8 cellular contexts compared by ENCODE assay signal in genomic region chr18:12702221-12703095, GRCh38. TPM values are rescaled to one million over a fixed set of nuclear protein-coding genes. Genes with fewer than 3 reads are reported as not detected.
DNase-seq lines count a peak whose midpoint lies in the region; ATAC-seq, FAIRE-seq and TF ChIP-seq lines count a peak whose summit lies in the region.

Gene CEP76 (minus strand): TSS chr18:12702723. CDS start chr18:12702548, 175 bp downstream.
Gene PSMG2 (plus strand): TSS chr18:12703042. CDS start chr18:12703108, 66 bp downstream.

- H3K36me3 ChIP-seq in NT2/D1 (ENCODE audit: insufficient read depth, insufficient read length, low read length) (peaks cover 47% of the 10 kb centered on the region), H1 (ENCODE audit: control insufficient read depth in 2 of 4, insufficient read depth in 4 of 4, low read length in 3 of 4) (peaks cover 0 to 24% (median 13%) of the 10 kb centered on the region in 4 experiments; a peak in 6 of 8 replicates)

- H2BK5ac ChIP-seq in H1 (ENCODE audit: low read depth, low read length): peak within 1 kb of the TSS; percentile 98

- TF ChIP-seq POLR2A in H1 (IDR thresholded peaks at IDR 0.05; ENCODE audit: control extremely low read depth in 1 of 2, low read depth in 2 of 2, low read length in 2 of 2): peak; percentile 28 to 95

- H3K27ac ChIP-seq in H1 (ENCODE audit: low read depth, low read length): peak within 1 kb of the TSS; percentile 98

- POLR2A ChIA-PET in H1 (lab: Charles Lee; ENCODE audit: partially characterized antibody): interaction anchor here (0.7 to 3.9 kb wide), 24 partner anchors 9 to 415 kb away, joined by 3 to 25 read pairs (median 4); partner anchors contain the start of genes AFG3L2 and CEP192

- no peak within 1 kb of the TSS for H3K14ac ChIP-seq in H1 (ENCODE audit: insufficient read length)

- H2BK20ac ChIP-seq in H1 (ENCODE audit: low read length): no peak within 1 kb of the TSS

- peak within 1 kb of the TSS; percentile 67 to 95 for H3K4me2 ChIP-seq in H1 (ENCODE audit: insufficient read depth in 1 of 2, low read depth in 2 of 2, low read length in 2 of 2)

- no peak for FAIRE-seq in H1 (lab: Jason Lieb, UNC)

- peak; percentile 75 for ATAC-seq in GM19467 (IDR thresholded peaks at IDR 0.05; ENCODE audit: unreplicated experiment)

- no peaks in the 10 kb centered on the region for H4K20me1 ChIP-seq in H1 (replicated peaks in 1 of 2; ENCODE audit: control insufficient read depth in 1 of 2, insufficient read depth in 2 of 2, low read length in 2 of 2)

- DNase-seq in COLO668 (lab: John Stamatoyannopoulos, UW; ENCODE audit: unreplicated experiment) (peak; percentile 96), HS-27A (ENCODE audit: low read depth) (peak; percentile 81), NT2/D1 (ENCODE audit: low read depth, low spot score) (peak; percentile 65), H1 (ENCODE audit: low read depth in 1 of 2, low spot score in 2 of 2) (peak; percentile 65 to 90), mesenteric fat pad (ENCODE audit: low spot score) (peak; percentile 97)
- peak; percentile 65 to 75 (median 74) for DNase-seq in activated CD8-positive, alpha-beta memory T cell treated with anti-CD3 and anti-CD28 coated beads for 48 hours (ENCODE audit: low read depth in 2 of 3, low spot score in 2 of 3)
- DNase-seq in stimulated activated CD8-positive, alpha-beta memory T cell treated with anti-CD3 and anti-CD28 coated beads, Interleukin-15, amount 100 ng/mL, for 1 hour (ENCODE audit: low read depth): peak; percentile 58

- peak within 1 kb of the TSS; percentile 100; the same call in 1 of the 2 replicates for H4K8ac ChIP-seq in H1 (ENCODE audit: extremely low read depth, insufficient read depth, low read length)

- no peaks in the 10 kb centered on the region for H3K9me3 ChIP-seq in NT2/D1 (ENCODE audit: insufficient read depth, low read length)
- H3K9me3 ChIP-seq in H1 (ENCODE audit: insufficient read depth in 2 of 2, low read depth in 1 of 2, low read length in 1 of 2): no peaks in the 10 kb centered on the region

- TF ChIP-seq CTCF in H1 (IDR thresholded peaks at IDR 0.05; ENCODE audit: control extremely low read depth in 1 of 3, insufficient read depth in 1 of 3, low read depth in 1 of 3, low read length in 3 of 3): peak in 1 of 3 experiments; percentile 6; a peak in 1 of 4 replicates

- H3K79me1 ChIP-seq in H1 (ENCODE audit: low read depth, low read length): peaks cover 4% of the 10 kb centered on the region; the same call in 1 of the 2 replicates

- H3K27me3 ChIP-seq in NT2/D1 (ENCODE audit: insufficient read depth, insufficient read length) (no peaks in the 10 kb centered on the region), H1 (replicated peaks in 1 of 4; ENCODE audit: control insufficient read depth in 3 of 4, extremely low read depth in 1 of 4, insufficient read depth in 3 of 4, low read length in 3 of 4) (no peaks in the 10 kb centered on the region)

- peak within 1 kb of the TSS; percentile 94 for H3K56ac ChIP-seq in H1 (replicated peaks; ENCODE audit: insufficient read length, low read depth, low read length)

- no peak within 1 kb of the TSS for H2BK15ac ChIP-seq in H1 (ENCODE audit: low read length)

- peaks cover 8% of the 10 kb centered on the region; the same call in 1 of the 2 replicates for H3K23me2 ChIP-seq in H1 (ENCODE audit: low read depth, low read length)

- H2BK120ac ChIP-seq in H1 (replicated peaks; ENCODE audit: low read depth, low read length): no peak within 1 kb of the TSS

- H2BK12ac ChIP-seq in H1 (ENCODE audit: low read depth, low read length): peak within 1 kb of the TSS; percentile 68; the same call in 1 of the 2 replicates

- CTCF ChIA-PET in H1 (lab: Charles Lee; ENCODE audit: partially characterized antibody): interaction anchor here (0.7 to 1.5 kb wide), 3 partner anchors 8 to 244 kb away, joined by 3 read pairs; no protein-coding TSS in a partner anchor

- H3K4me3 ChIP-seq in NT2/D1 (ENCODE audit: insufficient read length, low read depth): peak within 1 kb of the TSS; percentile 93
- peak within 1 kb of the TSS; percentile 95 to 97 (median 95) for H3K4me3 ChIP-seq in H1 (ENCODE audit: extremely low read depth in 1 of 4, insufficient read depth in 2 of 4, low read depth in 3 of 4, low read length in 4 of 4)

- peaks cover 26 to 53% of the 10 kb centered on the region in 2 experiments for H3K79me2 ChIP-seq in H1 (ENCODE audit: control insufficient read depth in 1 of 2, insufficient read depth in 2 of 2, low read length in 2 of 2)

- H4K5ac ChIP-seq in H1 (ENCODE audit: insufficient read length, low read depth, low read length): peak within 1 kb of the TSS; percentile 97

- H3K4ac ChIP-seq in H1 (replicated peaks; ENCODE audit: insufficient read length, low read depth, low read length): peak within 1 kb of the TSS; percentile 76

- no peak for TF ChIP-seq EP300 in H1 (IDR thresholded peaks at IDR 0.05; ENCODE audit: borderline replicate concordance in 1 of 2, low read depth in 2 of 2, low read length in 2 of 2)

- 2% methylated on average over 79 of the region's 89 CpGs; no CpG with 5 or more reads in 1 of the 2 experiments for WGBS in H1 (ENCODE audit: extremely low coverage in 1 of 2, insufficient coverage in 1 of 2, insufficient read length in 1 of 2, insufficient replicate concordance in 2 of 2, low coverage in 1 of 2, low lambda C conversion rate in 2 of 2, missing lambda C conversion rate in 1 of 2), 2 experiments

- peak within 1 kb of the TSS; percentile 99 for H4K91ac ChIP-seq in H1 (replicated peaks; ENCODE audit: insufficient read length, low read length)

- H2AFZ ChIP-seq in H1 (ENCODE audit: low read length): peak within 1 kb of the TSS; percentile 30; the same call in 1 of the 2 replicates

- no peak for TF ChIP-seq RAD21 in H1 (IDR thresholded peaks at IDR 0.05 in 1 of 2, conservative IDR thresholded peaks at IDR 0.05 in 1 of 2; ENCODE audit: low read depth in 2 of 2, low read length in 2 of 2)

- H3K4me1 ChIP-seq in NT2/D1 (ENCODE audit: insufficient read depth, insufficient read length) (no peaks in the 10 kb centered on the region), H1 (replicated peaks in 1 of 4; ENCODE audit: control insufficient read depth in 3 of 4, insufficient read depth in 4 of 4, low read length in 3 of 4) (peaks cover 0 to 10% (median 2%) of the 10 kb centered on the region in 4 experiments; a peak in 3 of 7 replicates)

- H3K23ac ChIP-seq in H1 (ENCODE audit: insufficient read length): no peak within 1 kb of the TSS

- peak within 1 kb of the TSS; percentile 93 for H3K9ac ChIP-seq in NT2/D1 (ENCODE audit: insufficient read length, low read depth)
- peak within 1 kb of the TSS; percentile 94 to 98 (median 96) for H3K9ac ChIP-seq in H1 (replicated peaks in 1 of 4; ENCODE audit: extremely low read depth in 1 of 4, low read depth in 3 of 4, low read length in 3 of 4)

- H3K18ac ChIP-seq in H1 (ENCODE audit: extremely low read depth, low read length): peak within 1 kb of the TSS; percentile 78; the same call in 1 of the 2 replicates

- H2AK5ac ChIP-seq in H1 (ENCODE audit: low read depth, low read length): no peak within 1 kb of the TSS

TF ChIP-seq in H1, 55 proteins besides CTCF, POLR2A, EP300 and RAD21 (continues in another document):
- TF ChIP-seq RNF2 (IDR thresholded peaks at IDR 0.05; ENCODE audit: borderline replicate concordance, low read depth, low read length, missing control alignments, poor library complexity, severe bottlenecking) (no peak), RXRA (IDR thresholded peaks at IDR 0.05; ENCODE audit: insufficient read depth, low read depth, low read length) (no peak), CEBPB (IDR thresholded peaks at IDR 0.05; ENCODE audit: low read depth, low read length) (no peak), CBX5 (IDR thresholded peaks at IDR 0.05; ENCODE audit: low read depth, low read length) (no peak), EGR1 (IDR thresholded peaks at IDR 0.05; ENCODE audit: borderline replicate concordance, low read depth, low read length) (no peak), SIRT6 (IDR thresholded peaks at IDR 0.05; ENCODE audit: low read length) (no peak), SIX5 (IDR thresholded peaks at IDR 0.05; ENCODE audit: low read depth, low read length) (no peak), YY1 (IDR thresholded peaks at IDR 0.05; ENCODE audit: low read depth, low read length) (0 out of 2 replicates have a peak, but pooled peaks have one; percentile 24), TAF1 (IDR thresholded peaks at IDR 0.05; ENCODE audit: low read depth, low read length) (peak; percentile 97), SRF (IDR thresholded peaks at IDR 0.05; ENCODE audit: low read depth, low read length) (peak; percentile 3; the same call in 1 of the 2 replicates), MAFK (IDR thresholded peaks at IDR 0.05; ENCODE audit: low read depth, low read length) (no peak), BRCA1 (IDR thresholded peaks at IDR 0.05; ENCODE audit: low read depth, low read length) (no peak; the same call in 1 of the 2 replicates), JUND (IDR thresholded peaks at IDR 0.05; ENCODE audit: low read length) (0 out of 2 replicates have a peak, but pooled peaks have one; percentile 4), ASH2L (IDR thresholded peaks at IDR 0.05; ENCODE audit: low read length) (peak; percentile 83), POU5F1 (IDR thresholded peaks at IDR 0.05; ENCODE audit: low read depth, low read length) (no peak), TBP (IDR thresholded peaks at IDR 0.05; ENCODE audit: low read depth, low read length) (peak; percentile 83)

RNA-seq across cellular contexts. Expression of gene CEP76, which starts in this region (rescaled TPM):
- 14.3 and 18.1 TPM in 2 replicates for total RNA-seq in H1 (2021; fragmentation: NEBNext Ultra II Directional; extraction: Animal tissue kit (Norgen Biotek cat#: 25700))
- 6.7 and 9.0 TPM in 2 replicates for polyA plus RNA-seq in H1 (2011; rRNA removed)
- 10.0 TPM for polyA plus RNA-seq in H1 (2011; cell fraction: cytosol; rRNA removed)
- polyA plus RNA-seq in H1 (2011; cell fraction: nucleus; rRNA removed): 6.9 TPM
- 8.0 to 14.3 TPM (median 9.9 TPM) in 4 replicates for polyA plus RNA-seq in H1 (2012, experiment 1 of 2)
- polyA plus RNA-seq in H1 (2012, experiment 2 of 2): 3.3 TPM
- polyA plus RNA-seq in H1 (2013, experiment 1 of 2): 12.4 TPM
- polyA plus RNA-seq in H1 (2013, experiment 2 of 2): 10.1 TPM
- 19.7 and 23.7 TPM in 2 replicates for polyA minus RNA-seq in H1 (2011; rRNA and poly(A)+ RNA removed)
- polyA minus RNA-seq in H1 (2011; cell fraction: cytosol; rRNA and poly(A)+ RNA removed): 7.3 TPM
- 17.2 TPM for polyA minus RNA-seq in H1 (2011; cell fraction: nucleus; rRNA and poly(A)+ RNA removed)
- 8.2 TPM for total RNA-seq in mesenteric fat pad

RNA-seq across cellular contexts. Expression of gene PSMG2, which starts in this region (rescaled TPM):
- 76.5 and 79.3 TPM in 2 replicates for total RNA-seq in H1 (2021; fragmentation: NEBNext Ultra II Directional; extraction: Animal tissue kit (Norgen Biotek cat#: 25700))
- 36.3 and 52.9 TPM in 2 replicates for polyA plus RNA-seq in H1 (2011; rRNA removed)
- polyA plus RNA-seq in H1 (2011; cell fraction: cytosol; rRNA removed): 44.2 TPM
- 32.0 TPM for polyA plus RNA-seq in H1 (2011; cell fraction: nucleus; rRNA removed)
- polyA plus RNA-seq in H1 (2012, experiment 1 of 2): 58.6 to 64.6 TPM (median 61.0 TPM) in 4 replicates
- polyA plus RNA-seq in H1 (2012, experiment 2 of 2): 48.5 TPM
- polyA plus RNA-seq in H1 (2013, experiment 1 of 2): 61.7 TPM
- polyA plus RNA-seq in H1 (2013, experiment 2 of 2): 64.3 TPM
- polyA minus RNA-seq in H1 (2011; rRNA and poly(A)+ RNA removed): 41.1 and 42.7 TPM in 2 replicates
- 40.6 TPM for polyA minus RNA-seq in H1 (2011; cell fraction: cytosol; rRNA and poly(A)+ RNA removed)
- polyA minus RNA-seq in H1 (2011; cell fraction: nucleus; rRNA and poly(A)+ RNA removed): 19.3 TPM
- 73.0 TPM for total RNA-seq in mesenteric fat pad

Comparison
In these comparisons a context has a peak if more than half of its experiments do, and no peak if none do; other contexts are left out.
1. Peak in every context shown above with its lines: DNase-seq, ATAC-seq, H3K4me3 ChIP-seq and H3K27ac ChIP-seq.